Comparison of ENCODE assay signal across 9 cellular contexts in the genomic region with DNA sequence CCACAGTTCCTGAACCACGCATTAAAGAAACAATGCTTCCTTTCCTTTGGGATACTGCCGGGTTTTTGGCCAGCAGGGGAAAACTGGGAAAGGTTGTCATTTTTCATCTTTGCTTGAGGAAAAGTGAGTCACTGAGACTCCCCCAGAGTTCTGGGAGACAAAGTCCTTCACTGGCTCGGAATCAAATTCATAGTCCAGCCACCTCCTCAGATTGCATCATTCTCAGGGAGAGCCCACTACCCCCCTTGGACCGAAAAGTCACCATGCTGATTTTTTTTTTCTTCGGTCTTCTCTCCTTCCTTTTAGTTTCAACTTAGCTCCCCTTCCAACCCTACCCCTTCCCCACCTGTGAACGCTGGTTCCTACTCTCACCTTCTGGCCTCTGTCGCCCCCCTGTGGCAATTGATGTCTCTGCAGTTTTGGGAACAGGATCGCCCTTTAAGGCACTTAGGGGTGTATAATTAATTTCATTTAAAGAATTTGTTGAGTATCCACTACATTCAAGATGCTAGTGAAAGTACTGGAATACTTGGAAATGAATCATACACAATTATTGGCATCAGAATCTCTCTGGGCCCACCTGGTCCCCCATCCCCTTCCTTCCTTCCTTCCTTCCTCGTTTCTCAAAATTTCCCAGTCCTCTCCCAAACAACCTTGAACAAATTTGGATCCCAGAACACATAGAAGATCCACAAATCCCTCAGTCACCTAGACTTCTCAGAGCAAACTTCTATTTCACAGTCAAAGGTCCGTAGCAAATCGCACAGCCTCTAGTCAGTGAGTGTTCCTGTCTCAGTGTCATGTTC. TPM values are rescaled to one million over a fixed set of nuclear protein-coding genes. Genes with fewer than 3 reads are reported as not detected.
DNase-seq lines count a peak whose midpoint lies in the region; ATAC-seq, FAIRE-seq and TF ChIP-seq lines count a peak whose summit lies in the region.
"Had no signal": no experiment of that assay in that cellular context is flagged by ENCODE, and none has a peak within 500 bp of the region (broad histone marks: within the 10 kb centered on the region; RNA-seq: fewer than 3 reads in every experiment).

No MANE protein-coding gene starts in this region.

- H3K4me1 Mint-ChIP-seq in Calu3 (ENCODE audit: low read depth, unreplicated experiment) (peaks cover 8% of the 10 kb centered on the region), astrocyte (ENCODE audit: low read depth, unreplicated experiment) (no peaks in the 10 kb centered on the region)

- intact Hi-C loops in Calu3 (cut with micrococcal nuclease; ENCODE audit: unreplicated experiment) = loop anchor here (1.0 to 10.0 kb wide), 6 partner anchors 50 to 795 kb away; no protein-coding TSS in a partner anchor

- H3K4me3 ChIP-seq in astrocyte (ENCODE audit: insufficient read depth, low read depth, low read length) = no peak overlapping the region

- DNase-seq in Calu3 = peak; percentile 73
- DNase-seq in SK-MEL-5 (ENCODE audit: low read depth, low spot score) = peak; percentile 61
- DNase-seq in astrocyte (ENCODE audit: low read depth) = peak; percentile 30
- DNase-seq in kidney tubule cell (ENCODE audit: low spot score) = peak; percentile 73
- DNase-seq in stimulated activated CD8-positive, alpha-beta memory T cell treated with anti-CD3 and anti-CD28 coated beads, Interleukin-15, amount 100 ng/mL, for 24 hours (ENCODE audit: low read depth) = peak; percentile 10

- H2AFZ ChIP-seq in astrocyte (ENCODE audit: low read depth, low read length) = no peak overlapping the region

- peaks cover 9% of the 10 kb centered on the region for H3K27me3 ChIP-seq in astrocyte (ENCODE audit: insufficient read depth, low read length)

- H3K27ac ChIP-seq in astrocyte (ENCODE audit: low read depth, low read length) = no peak overlapping the region

- H3K4me3 Mint-ChIP-seq in Calu3 (ENCODE audit: low read depth, unreplicated experiment) (peak overlapping the region; percentile 4), astrocyte (ENCODE audit: unreplicated experiment) (peak overlapping the region; percentile 74)

- H3K9me3 Mint-ChIP-seq in Calu3 (ENCODE audit: low read depth, unreplicated experiment) (no peaks in the 10 kb centered on the region), astrocyte (ENCODE audit: unreplicated experiment) (no peaks in the 10 kb centered on the region)

- H3K36me3 ChIP-seq in astrocyte (ENCODE audit: insufficient read depth, low read length) = no peaks in the 10 kb centered on the region

- H3K36me3 Mint-ChIP-seq in Calu3 (ENCODE audit: insufficient read depth, unreplicated experiment) (no peaks in the 10 kb centered on the region), astrocyte (ENCODE audit: low read depth, unreplicated experiment) (no peaks in the 10 kb centered on the region)

- TF ChIP-seq CTCF in Calu3 (IDR thresholded peaks at IDR 0.05; ENCODE audit: unreplicated experiment) = peak; percentile 88
- TF ChIP-seq CTCF in astrocyte (IDR thresholded peaks at IDR 0.05; ENCODE audit: insufficient read depth, low read depth, low read length) = peak; percentile 73

- in situ Hi-C loops in SK-MEL-5 (cut with HindIII; ENCODE audit: low pct_unique_long_range_greater_than_20kb, low sequenced_read_pairs) = no loop called here

- no peaks in the 10 kb centered on the region for H3K79me2 ChIP-seq in astrocyte (ENCODE audit: insufficient read depth, low read length)

- peak; percentile 48 for ATAC-seq in HG02798 (IDR thresholded peaks at IDR 0.05; ENCODE audit: poor library complexity, unreplicated experiment)
- no peak for ATAC-seq in HG03342 (IDR thresholded peaks at IDR 0.05; ENCODE audit: unreplicated experiment)
- ATAC-seq in HG02571 (IDR thresholded peaks at IDR 0.05; ENCODE audit: unreplicated experiment) = no peak

- H3K4me1 ChIP-seq in astrocyte (ENCODE audit: insufficient read depth, low read length) = no peaks in the 10 kb centered on the region

- FAIRE-seq in astrocyte (lab: Jason Lieb, UNC) = no peak

- H3K27ac Mint-ChIP-seq in Calu3 (ENCODE audit: unreplicated experiment) (no peak overlapping the region), astrocyte (ENCODE audit: unreplicated experiment) (peak overlapping the region; percentile 80)

- CTCF ChIA-PET in Calu3 (lab: Charles Lee) = interaction anchor here (0.6 to 1.2 kb wide), 7 partner anchors 10 to 679 kb away, joined by 3 to 6 read pairs (median 4); no protein-coding TSS in a partner anchor

- H4K20me1 ChIP-seq in astrocyte (ENCODE audit: insufficient read depth, low read length) = no peaks in the 10 kb centered on the region

- H3K4me2 ChIP-seq in astrocyte (ENCODE audit: low read length) = peak overlapping the region; percentile 21

- no TSS peak for BruUV-seq in Calu3 (replicated peaks; lab: Mats Ljungman, UMichigan)

- peaks cover 99% of the 10 kb centered on the region for H3K27me3 Mint-ChIP-seq in Calu3 (ENCODE audit: unreplicated experiment)
- H3K27me3 Mint-ChIP-seq in astrocyte (ENCODE audit: low read depth, unreplicated experiment) = peaks cover 47% of the 10 kb centered on the region

- no peaks in the 10 kb centered on the region for H3K9me3 ChIP-seq in astrocyte (ENCODE audit: insufficient read depth, low read depth, low read length)

- no peak overlapping the region for H3K9ac ChIP-seq in astrocyte (ENCODE audit: low read length)

RNA-seq across cellular contexts. Expression of a gene that starts 6.9 kb away (rescaled TPM):
- total RNA-seq in Calu3 (2022) (not detected in 2 replicates), astrocyte (0.67 and 1.00 TPM in 2 replicates)
- total RNA-seq in SK-MEL-5 (2014; rRNA removed; shearing (Covaris generic)) = not detected in 2 replicates
- 0.14 and 1.1 TPM in 2 replicates for polyA plus RNA-seq in SK-MEL-5 (2015; cell fraction: cytosol; rRNA removed)
- polyA plus RNA-seq in SK-MEL-5 (2015; cell fraction: nucleus; rRNA removed) = 7.0 TPM in 1 of 2 replicates, not detected in the other
- total RNA-seq: T-helper 2 cell treated with Interferon-gamma antibody and Interleukin-4, amounts not matched to agents 100 ng/mL and 5 ng/mL, for 36 hours had no signal

RNA-seq across cellular contexts. Expression of a gene that starts 40.1 kb away (rescaled TPM):
- total RNA-seq in Calu3 (2022) (not detected in 2 replicates), astrocyte (18.2 and 26.2 TPM in 2 replicates)
- 1.5 and 1.7 TPM in 2 replicates for total RNA-seq in SK-MEL-5 (2014; rRNA removed; shearing (Covaris generic))
- 6.6 and 7.1 TPM in 2 replicates for polyA plus RNA-seq in SK-MEL-5 (2015; cell fraction: cytosol; rRNA removed)
- 1.1 and 2.3 TPM in 2 replicates for polyA plus RNA-seq in SK-MEL-5 (2015; cell fraction: nucleus; rRNA removed)
- total RNA-seq: T-helper 2 cell treated with Interferon-gamma antibody and Interleukin-4, amounts not matched to agents 100 ng/mL and 5 ng/mL, for 36 hours had no signal

Comparison
In these comparisons a context has a peak if more than half of its experiments do, and no peak if none do; other contexts are left out.
1. DNase-seq: peak in every context shown above with its lines; median percentile 73 in Calu3; 73 in kidney tubule cell; 61 in SK-MEL-5; 30 in astrocyte; 10 in stimulated activated CD8-positive, alpha-beta memory T cell treated with anti-CD3 and anti-CD28 coated beads, Interleukin-15, amount 100 ng/mL, for 24 hours.